Comparison of ENCODE assay signal across 11 cellular contexts in the genomic region with DNA sequence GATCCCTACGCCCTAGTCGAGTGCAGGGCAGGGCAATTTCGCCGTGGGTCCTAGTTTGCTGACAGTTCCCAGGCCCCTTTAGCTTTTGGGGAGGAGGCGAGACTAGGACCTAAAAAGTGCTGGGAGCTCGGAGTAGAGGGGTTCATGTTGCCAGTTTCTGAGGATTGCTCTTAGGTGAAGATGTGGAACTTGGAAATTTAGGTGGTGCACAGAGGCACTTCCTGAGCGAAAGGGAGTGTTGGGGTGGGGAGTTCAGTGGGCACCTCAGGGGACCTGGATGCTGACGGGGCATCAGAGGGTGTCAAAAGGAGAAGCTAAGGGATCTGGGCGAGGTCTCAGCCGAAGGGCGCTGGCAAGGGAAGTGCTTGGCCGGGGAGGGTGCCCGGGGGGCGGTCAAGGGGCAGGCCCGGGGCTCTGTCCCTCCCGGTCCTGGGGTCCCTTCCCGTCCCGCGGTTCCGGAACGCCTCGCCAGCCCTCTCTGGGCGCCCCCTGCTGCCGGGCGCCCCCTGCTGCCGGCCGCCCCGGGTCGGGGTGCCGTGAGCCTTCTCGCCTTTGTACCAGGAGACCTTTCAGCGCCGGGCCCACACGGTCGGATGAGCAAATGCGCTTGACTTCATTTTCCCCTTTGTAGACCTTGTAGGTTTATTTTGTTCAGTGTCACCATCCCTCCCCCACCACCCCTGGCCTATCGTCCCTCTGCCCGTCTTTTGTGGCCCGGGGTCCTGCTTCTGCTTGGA. TPM values are rescaled to one million over a fixed set of nuclear protein-coding genes. Genes with fewer than 3 reads are reported as not detected.
DNase-seq lines count a peak whose midpoint lies in the region; FAIRE-seq and TF ChIP-seq lines count a peak whose summit lies in the region.
"Had no signal": no experiment of that assay in that cellular context is flagged by ENCODE, and none has a peak within 500 bp of the region (broad histone marks: within the 10 kb centered on the region; RNA-seq: fewer than 3 reads in every experiment).

No MANE protein-coding gene starts in this region.

- no peak for TF ChIP-seq POLR2A in H1 (IDR thresholded peaks at IDR 0.05; ENCODE audit: control extremely low read depth in 1 of 2, low read depth in 2 of 2, low read length in 2 of 2)

- H3K79me1 ChIP-seq in H1 (ENCODE audit: low read depth, low read length) (no peaks in the 10 kb centered on the region), neuronal stem cell (ENCODE audit: low read depth, low read length) (no peaks in the 10 kb centered on the region)

- H4K8ac ChIP-seq in H1 (ENCODE audit: extremely low read depth, insufficient read depth, low read length) = no peak overlapping the region
- no peak overlapping the region for H4K8ac ChIP-seq in neuronal stem cell (ENCODE audit: low read depth, low read length)

- DNase-seq in GM06990 (ENCODE audit: extremely low read depth, insufficient read length) (no peak), H1 (ENCODE audit: low read depth in 1 of 2, low spot score in 2 of 2) (peak in 1 of 2 experiments; percentile 74), neuronal stem cell (ENCODE audit: low spot score) (peak; percentile 54), CD1c-positive myeloid dendritic cell (ENCODE audit: extremely low spot score) (no peak), D341Med (ENCODE audit: low spot score) (no peak), NCI-H2081 (lab: John Stamatoyannopoulos, UW) (no peak), NCI-H2029 (lab: John Stamatoyannopoulos, UW) (no peak)
- DNase-seq: aorta, spleen had no signal

- H2BK15ac ChIP-seq in H1 (ENCODE audit: low read length) (no peak overlapping the region), neuronal stem cell (ENCODE audit: low read length) (no peak overlapping the region)

- FAIRE-seq in H1 (lab: Jason Lieb, UNC) = no peak
- FAIRE-seq: HTR-8/SVneo had no signal

- H3K4me2 ChIP-seq in H1 (ENCODE audit: insufficient read depth in 1 of 2, low read depth in 2 of 2, low read length in 2 of 2) (peak overlapping the region; percentile 93), neuronal stem cell (ENCODE audit: insufficient read depth, low read length, poor library complexity, severe bottlenecking) (peak overlapping the region; percentile 40)

- peaks cover 7 to 22% of the 10 kb centered on the region in 2 experiments for H4K20me1 ChIP-seq in H1 (replicated peaks in 1 of 2; ENCODE audit: control insufficient read depth in 1 of 2, insufficient read depth in 2 of 2, low read length in 2 of 2)

- no peak overlapping the region for H3K56ac ChIP-seq in H1 (replicated peaks; ENCODE audit: insufficient read length, low read depth, low read length)

- H2BK120ac ChIP-seq in H1 (replicated peaks; ENCODE audit: low read depth, low read length) = no peak overlapping the region
- H2BK120ac ChIP-seq in neuronal stem cell (ENCODE audit: low read depth, low read length) = no peak overlapping the region

- H2AFZ ChIP-seq in H1 (ENCODE audit: low read length) (no peak overlapping the region; the same call in 1 of the 2 replicates), neuronal stem cell (ENCODE audit: low read length) (no peak overlapping the region)

- H3K23ac ChIP-seq in H1 (ENCODE audit: insufficient read length) (no peak overlapping the region), neuronal stem cell (ENCODE audit: low read depth, low read length, poor library complexity) (no peak overlapping the region)

- H3K27me3 ChIP-seq in GM06990 (replicated peaks; ENCODE audit: control insufficient read depth, insufficient read depth, low read length) (peaks cover 1% of the 10 kb centered on the region; the same call in 1 of the 2 replicates), HUES64 (ENCODE audit: insufficient read depth, low read length) (peaks cover 100% of the 10 kb centered on the region), H1 (replicated peaks in 1 of 4; ENCODE audit: control insufficient read depth in 3 of 4, extremely low read depth in 1 of 4, insufficient read depth in 3 of 4, low read length in 3 of 4) (peaks cover 80 to 100% (median 97%) of the 10 kb centered on the region in 4 experiments), neuronal stem cell (ENCODE audit: control insufficient read depth in 3 of 3, insufficient read depth in 3 of 3, low read depth in 1 of 3, low read length in 3 of 3) (peaks cover 25 to 99% (median 83%) of the 10 kb centered on the region in 3 experiments)

- peaks cover 11% of the 10 kb centered on the region for H3K23me2 ChIP-seq in H1 (ENCODE audit: low read depth, low read length)

- H2AK5ac ChIP-seq in H1 (ENCODE audit: low read depth, low read length) (no peak overlapping the region), neuronal stem cell (ENCODE audit: low read depth, low read length) (peak overlapping the region; percentile 33)

- H3K4me1 ChIP-seq in HUES64 (ENCODE audit: insufficient read depth, low read length) (peaks cover 33% of the 10 kb centered on the region), H1 (replicated peaks in 1 of 4; ENCODE audit: control insufficient read depth in 3 of 4, insufficient read depth in 4 of 4, low read length in 3 of 4) (peaks cover 8 to 39% (median 20%) of the 10 kb centered on the region in 4 experiments), neuronal stem cell (ENCODE audit: control insufficient read depth in 2 of 2, insufficient read depth in 1 of 2, low read depth in 1 of 2, low read length in 2 of 2) (peaks cover 0 to 16% of the 10 kb centered on the region in 2 donors)

- TF ChIP-seq CTCF in GM06990 (IDR thresholded peaks at IDR 0.05; ENCODE audit: insufficient read depth, low read length, poor library complexity, severe bottlenecking) = peak; percentile 6
- TF ChIP-seq CTCF in H1 (IDR thresholded peaks at IDR 0.05; ENCODE audit: control extremely low read depth in 1 of 3, insufficient read depth in 1 of 3, low read depth in 1 of 3, low read length in 3 of 3) = peak; percentile 16 to 24 (median 23); a peak in 3 of 4 replicates

- no peak overlapping the region for H3K27ac ChIP-seq in HUES64 (ENCODE audit: low read depth, low read length)
- H3K27ac ChIP-seq in H1 (ENCODE audit: low read depth, low read length) = no peak overlapping the region
- H3K27ac ChIP-seq in neuronal stem cell (replicated peaks; ENCODE audit: low read length) = no peak overlapping the region
- H3K27ac ChIP-seq: spleen had no signal

- CTCF ChIA-PET in H1 (lab: Charles Lee; ENCODE audit: partially characterized antibody) = interaction anchor here (0.7 to 1.7 kb wide), 11 partner anchors 25 to 136 kb away, joined by 3 to 7 read pairs (median 3); no protein-coding TSS in a partner anchor

- H3K4ac ChIP-seq in H1 (replicated peaks; ENCODE audit: insufficient read length, low read depth, low read length) = no peak overlapping the region
- no peak overlapping the region for H3K4ac ChIP-seq in neuronal stem cell (ENCODE audit: low read length)

- no peak for TF ChIP-seq EP300 in H1 (IDR thresholded peaks at IDR 0.05; ENCODE audit: borderline replicate concordance in 1 of 2, low read depth in 2 of 2, low read length in 2 of 2)

- H3K4me3 ChIP-seq in GM06990 (replicated peaks; ENCODE audit: low read depth, low read length) (no peak overlapping the region), HUES64 (ENCODE audit: low read length) (peak overlapping the region; percentile 39), H1 (ENCODE audit: extremely low read depth in 1 of 4, insufficient read depth in 2 of 4, low read depth in 3 of 4, low read length in 4 of 4) (peak overlapping the region; percentile 38 to 60 (median 48); a peak in 7 of 8 replicates), neuronal stem cell (ENCODE audit: low read length in 2 of 2) (peak overlapping the region in 1 of 2 donors; percentile 51)
- H3K4me3 ChIP-seq: spleen had no signal

- H3K36me3 ChIP-seq in GM06990 (ENCODE audit: control insufficient read depth, insufficient read depth, low read length) (no peaks in the 10 kb centered on the region), HUES64 (ENCODE audit: insufficient read depth, low read length) (no peaks in the 10 kb centered on the region), H1 (ENCODE audit: control insufficient read depth in 2 of 4, insufficient read depth in 4 of 4, low read length in 3 of 4) (peaks cover 0 to 2% (median 0%) of the 10 kb centered on the region in 4 experiments; a peak in 1 of 8 replicates), neuronal stem cell (replicated peaks in 1 of 2; ENCODE audit: control insufficient read depth in 2 of 2, insufficient read depth in 2 of 2, low read length in 2 of 2) (no peaks in the 10 kb centered on the region)
- H3K36me3 ChIP-seq: spleen had no signal

- H2BK5ac ChIP-seq in H1 (ENCODE audit: low read depth, low read length) (no peak overlapping the region), neuronal stem cell (ENCODE audit: low read length) (no peak overlapping the region)

- POLR2A ChIA-PET in H1 (lab: Charles Lee; ENCODE audit: partially characterized antibody) = interaction anchor here (0.8 to 1.6 kb wide), 4 partner anchors 98 to 128 kb away, joined by 3 to 4 read pairs (median 4); no protein-coding TSS in a partner anchor

- no peak overlapping the region for H3K14ac ChIP-seq in H1 (ENCODE audit: insufficient read length)
- no peak overlapping the region for H3K14ac ChIP-seq in neuronal stem cell (ENCODE audit: low read length)

- H3K9ac ChIP-seq in HUES64 (ENCODE audit: low read depth, low read length) (no peak overlapping the region), H1 (replicated peaks in 1 of 4; ENCODE audit: extremely low read depth in 1 of 4, low read depth in 3 of 4, low read length in 3 of 4) (no peak overlapping the region), neuronal stem cell (ENCODE audit: low read depth, low read length, poor library complexity) (no peak overlapping the region)

- H2BK12ac ChIP-seq in H1 (ENCODE audit: low read depth, low read length) = no peak overlapping the region
- H2BK12ac ChIP-seq in neuronal stem cell (ENCODE audit: low read length) = peak overlapping the region; percentile 16

- no peak overlapping the region; the same call in 1 of the 2 replicates for H3K18ac ChIP-seq in H1 (ENCODE audit: extremely low read depth, low read length)
- peak overlapping the region; percentile 56 for H3K18ac ChIP-seq in neuronal stem cell (ENCODE audit: low read length)

- H2BK20ac ChIP-seq in H1 (ENCODE audit: low read length) = no peak overlapping the region; the same call in 1 of the 2 replicates

- 1% methylated on average over 39 of the region's 39 CpGs for whole genome bisulfite sequencing in HUES64
- 4% methylated on average over 27 of the region's 39 CpGs; no CpG with 5 or more reads in 1 of the 2 experiments for WGBS in H1 (ENCODE audit: extremely low coverage in 1 of 2, insufficient coverage in 1 of 2, insufficient read length in 1 of 2, insufficient replicate concordance in 2 of 2, low coverage in 1 of 2, low lambda C conversion rate in 2 of 2, missing lambda C conversion rate in 1 of 2), 2 experiments
- no CpG with 5 or more reads among the region's 39 CpGs for WGBS in neuronal stem cell (ENCODE audit: extremely low coverage in 2 of 2, insufficient read length in 2 of 2, insufficient replicate concordance in 1 of 2), 2 donors

- H4K5ac ChIP-seq in H1 (ENCODE audit: insufficient read length, low read depth, low read length) = no peak overlapping the region

- TF ChIP-seq RAD21 in H1 (IDR thresholded peaks at IDR 0.05 in 1 of 2, conservative IDR thresholded peaks at IDR 0.05 in 1 of 2; ENCODE audit: low read depth in 2 of 2, low read length in 2 of 2) = peak in 1 of 2 experiments; percentile 23; a peak in 1 of 4 replicates

- H4K91ac ChIP-seq in H1 (replicated peaks; ENCODE audit: insufficient read length, low read length) = no peak overlapping the region
- H4K91ac ChIP-seq in neuronal stem cell (ENCODE audit: low read depth, low read length, poor library complexity) = no peak overlapping the region

- H3K79me2 ChIP-seq in H1 (ENCODE audit: control insufficient read depth in 1 of 2, insufficient read depth in 2 of 2, low read length in 2 of 2) = no peaks in the 10 kb centered on the region

- H3K9me3 ChIP-seq in HUES64 (ENCODE audit: insufficient read depth, low read depth, low read length) (no peaks in the 10 kb centered on the region), H1 (ENCODE audit: insufficient read depth in 2 of 2, low read depth in 1 of 2, low read length in 1 of 2) (no peaks in the 10 kb centered on the region), neuronal stem cell (replicated peaks in 1 of 2; ENCODE audit: control insufficient read depth in 2 of 2, insufficient read depth in 1 of 2, low read depth in 1 of 2, low read length in 2 of 2) (peaks cover 2 to 6% of the 10 kb centered on the region in 2 donors)
- H3K9me3 ChIP-seq: spleen had no signal

RNA-seq across cellular contexts. Expression of gene PHOX2B, which starts 3.0 kb away (rescaled TPM):
- 0.45 TPM for polyA plus RNA-seq in HUES64 (2013, experiment 1 of 2)
- polyA plus RNA-seq in HUES64 (2013, experiment 2 of 2) = 1.3 TPM
- total RNA-seq in H1 (2021; fragmentation: NEBNext Ultra II Directional; extraction: Animal tissue kit (Norgen Biotek cat#: 25700)) = not detected in 2 replicates
- polyA plus RNA-seq in H1 (2011; rRNA removed) = not detected in 2 replicates
- polyA plus RNA-seq in H1 (2011; cell fraction: cytosol; rRNA removed) = not detected
- polyA plus RNA-seq in H1 (2011; cell fraction: nucleus; rRNA removed) = not detected
- not detected in 4 replicates for polyA plus RNA-seq in H1 (2012, experiment 1 of 2)
- polyA plus RNA-seq in H1 (2012, experiment 2 of 2) = not detected
- polyA plus RNA-seq in H1 (2013, experiment 1 of 2) = not detected
- not detected for polyA plus RNA-seq in H1 (2013, experiment 2 of 2)
- polyA minus RNA-seq in H1 (2011; rRNA and poly(A)+ RNA removed) = not detected in 2 replicates
- polyA minus RNA-seq in H1 (2011; cell fraction: cytosol; rRNA and poly(A)+ RNA removed) = not detected
- not detected for polyA minus RNA-seq in H1 (2011; cell fraction: nucleus; rRNA and poly(A)+ RNA removed)
- not detected for polyA plus RNA-seq in neuronal stem cell (2013, experiment 1 of 2)
- 0.01 TPM for polyA plus RNA-seq in neuronal stem cell (2013, experiment 2 of 2)
- total RNA-seq: aorta, spleen had no signal
- polyA plus RNA-seq: aorta had no signal
